In the genomic region with DNA sequence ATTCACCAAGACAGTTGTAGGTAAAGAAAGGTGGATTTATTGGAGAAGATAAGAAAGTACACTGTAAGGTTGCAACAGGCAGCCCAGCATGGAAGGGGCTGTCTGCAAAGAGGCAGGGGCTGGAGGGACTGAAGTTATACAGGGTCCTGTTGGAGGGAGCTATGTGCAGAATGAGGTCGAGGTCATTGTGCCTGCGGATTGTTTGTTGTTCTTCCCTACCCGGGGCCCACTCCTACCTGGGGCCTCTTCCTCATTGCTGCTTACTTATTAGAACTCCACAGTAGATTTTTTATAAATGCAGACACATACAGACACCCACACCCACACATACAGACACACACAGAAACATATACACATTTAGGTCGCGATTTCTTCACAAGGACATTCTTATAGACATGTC, we compare ENCODE assay signal across 24 cellular contexts.
"Had no signal": no experiment of that assay in that cellular context is flagged by ENCODE, and none has a peak within 500 bp of the region (broad histone marks: within the 10 kb centered on the region; RNA-seq: fewer than 3 reads in every experiment).

No MANE protein-coding gene starts in this region.

- DNase-seq: activated CD4-positive, alpha-beta memory T cell treated with anti-CD3 and anti-CD28 coated beads for 36 hours; activated CD4-positive, alpha-beta T cell treated with anti-CD3 and anti-CD28 coated beads for 36 hours; activated CD4-positive, alpha-beta T cell treated with anti-CD3 and anti-CD28 coated beads, Interleukin-2, amount 10 ng/mL, durations not matched to agents 24 days and 14 days; activated CD4-positive, CD25-positive, alpha-beta regulatory T cell; activated CD4-positive, CD25-positive, alpha-beta regulatory T cell treated with anti-CD3 and anti-CD28 coated beads, Interleukin-2, amount 50 U/mL, for 72 hours; activated CD8-positive, alpha-beta T cell treated with anti-CD3 and anti-CD28 coated beads, Interleukin-2, amount 10 ng/mL, durations not matched to agents 7 days and 5 days; activated gamma-delta T cell; activated naive CD4-positive, alpha-beta T cell; activated naive CD4-positive, alpha-beta T cell treated with anti-CD3 and anti-CD28 coated beads, Interleukin-2, amount 10 ng/mL, durations not matched to agents 7 days and 5 days; activated T-cell treated with anti-CD3 and anti-CD28 coated beads, Interleukin-2, amount 50 U/mL, for 48 hours; amniotic stem cell; anterior cingulate cortex; brain microvascular endothelial cell; dorsolateral prefrontal cortex; effector memory CD4-positive, alpha-beta T cell; endodermal cell; foreskin fibroblast; head of caudate nucleus; T-helper 2 cell had no signal

- H3K27ac ChIP-seq: brain microvascular endothelial cell, coronary artery, dorsolateral prefrontal cortex had no signal

- ATAC-seq: activated CD4-positive, alpha-beta T cell treated with anti-CD3 and anti-CD28 coated beads for 36 hours; activated CD8-positive, alpha-beta T cell treated with anti-CD3 and anti-CD28 coated beads, Interleukin-2, amount 10 ng/mL, durations not matched to agents 7 days and 5 days; esophagus mucosa had no signal

- H3K36me3 ChIP-seq: brain microvascular endothelial cell had no signal

- FAIRE-seq: astrocyte, bronchial epithelial cell, frontal cortex had no signal

- H3K27me3 ChIP-seq: brain microvascular endothelial cell, dorsolateral prefrontal cortex had no signal

- H3K4me3 ChIP-seq: coronary artery, dorsolateral prefrontal cortex had no signal
